8 cellular contexts compared by ENCODE assay signal in genomic region chr22:50304528-50305392, GRCh38. TPM values are rescaled to one million over a fixed set of nuclear protein-coding genes. Genes with fewer than 3 reads are reported as not detected.
DNase-seq lines count a peak whose midpoint lies in the region; TF ChIP-seq lines count a peak whose summit lies in the region.

No MANE protein-coding gene starts in this region.

- no peaks in the 10 kb centered on the region for H3K27me3 Mint-ChIP-seq in chondrocyte (ENCODE audit: low read depth)

- H3K9me3 Mint-ChIP-seq in chondrocyte (ENCODE audit: low read depth): no peaks in the 10 kb centered on the region

- peak overlapping the region; percentile 99 for H3K27ac Mint-ChIP-seq in chondrocyte (ENCODE audit: unreplicated experiment)

- no peaks in the 10 kb centered on the region for H3K36me3 Mint-ChIP-seq in chondrocyte (ENCODE audit: low read depth)

- H3K4me3 Mint-ChIP-seq in chondrocyte (ENCODE audit: unreplicated experiment): peak overlapping the region; percentile 95

- peak; percentile 42 for DNase-seq in AG20443 (ENCODE audit: low spot score)
- DNase-seq in NAMALWA (ENCODE audit: low spot score): peak; percentile 47
- no peak for DNase-seq in chondrocyte (ENCODE audit: low spot score)
- peak; percentile 92 for DNase-seq in myocyte (ENCODE audit: low read depth)
- no peak for DNase-seq in activated naive CD4-positive, alpha-beta T cell treated with Interleukin-2 at 50 U/mL for 16 hours
- DNase-seq in ureter (ENCODE audit: low spot score): no peak
- DNase-seq in mesenteric fat pad (ENCODE audit: low spot score): no peak
- no peak for DNase-seq in stimulated activated CD4-positive, alpha-beta T cell treated with anti-CD3 and anti-CD28 coated beads, Interleukin-12 subunit alpha, Interleukin-12 subunit beta, amount 100 ng/mL, for 4 hours

- TF ChIP-seq CTCF in chondrocyte (IDR thresholded peaks at IDR 0.05): no peak

- H3K4me1 Mint-ChIP-seq in chondrocyte (ENCODE audit: low read depth): peaks cover 69% of the 10 kb centered on the region

RNA-seq across cellular contexts. Expression of gene PLXNB2, which starts 2.7 kb away (rescaled TPM):
- total RNA-seq in chondrocyte (300 to 356 TPM (median 346 TPM) in 3 replicates), myocyte (112 and 163 TPM in 2 replicates), ureter (443 TPM), mesenteric fat pad (108 TPM)
- 255 TPM for polyA plus RNA-seq in myocyte (2012)

RNA-seq across cellular contexts. Expression of gene DENND6B, which starts 22.1 kb away (rescaled TPM):
- total RNA-seq in chondrocyte (7.7 to 8.8 TPM (median 8.1 TPM) in 3 replicates), myocyte (4.7 TPM in 2 replicates), ureter (21.4 TPM), mesenteric fat pad (2.2 TPM)
- polyA plus RNA-seq in myocyte (2012): 9.7 TPM

RNA-seq across cellular contexts. Expression of gene MAPK11, which starts 34.6 kb away (rescaled TPM):
- total RNA-seq in chondrocyte (9.3 to 19.9 TPM (median 17.7 TPM) in 3 replicates), myocyte (3.2 and 3.3 TPM in 2 replicates), ureter (15.4 TPM), mesenteric fat pad (24.2 TPM)
- polyA plus RNA-seq in myocyte (2012): 6.0 TPM

RNA-seq across cellular contexts. Expression of gene PPP6R2, which starts 38.4 kb away (rescaled TPM):
- total RNA-seq in chondrocyte (46.2 to 53.1 TPM (median 47.1 TPM) in 3 replicates), myocyte (65.8 and 74.8 TPM in 2 replicates), ureter (63.5 TPM), mesenteric fat pad (45.3 TPM)
- polyA plus RNA-seq in myocyte (2012): 39.5 TPM

RNA-seq across cellular contexts. Expression of gene MAPK12, which starts 43.3 kb away (rescaled TPM):
- total RNA-seq in chondrocyte: 34.6 to 46.6 TPM (median 44.7 TPM) in 3 replicates
- total RNA-seq in myocyte: 27.9 and 30.0 TPM in 2 replicates
- polyA plus RNA-seq in myocyte (2012): 15.1 TPM
- 14.1 TPM for total RNA-seq in ureter
- 20.0 TPM for total RNA-seq in mesenteric fat pad

Comparison
In these comparisons a context has a peak if more than half of its experiments do, and no peak if none do; other contexts are left out.
1. DNase-seq: peak in AG20443 (single experiment), NAMALWA (single experiment) and myocyte (single experiment); none in chondrocyte (single experiment), activated naive CD4-positive, alpha-beta T cell treated with Interleukin-2 at 50 U/mL for 16 hours (single experiment), ureter (single experiment), mesenteric fat pad (single experiment) and stimulated activated CD4-positive, alpha-beta T cell treated with anti-CD3 and anti-CD28 coated beads, Interleukin-12 subunit alpha, Interleukin-12 subunit beta, amount 100 ng/mL, for 4 hours (single experiment).